Comparison of ENCODE assay signal across 28 cellular contexts in the genomic region with DNA sequence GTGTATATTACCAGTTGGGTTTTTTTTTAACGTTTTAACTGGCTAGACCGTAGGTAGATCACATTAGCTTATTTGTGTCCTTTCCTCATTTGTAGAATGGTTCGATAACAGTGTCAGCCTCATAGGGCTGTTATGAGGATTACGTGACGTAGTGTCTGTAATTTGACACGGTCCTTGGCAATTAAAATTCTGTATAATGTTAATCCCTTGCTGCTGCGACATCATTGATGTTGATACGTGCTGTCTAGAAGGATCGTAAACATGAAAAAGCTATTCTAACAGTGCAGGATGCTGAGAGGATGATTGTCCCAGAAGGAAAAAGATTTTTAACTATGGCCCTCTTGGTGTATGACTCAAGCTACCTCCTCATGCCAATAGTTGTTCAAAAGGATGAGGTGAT. TPM values are rescaled to one million over a fixed set of nuclear protein-coding genes. Genes with fewer than 3 reads are reported as not detected.
DNase-seq lines count a peak whose midpoint lies in the region; ATAC-seq, FAIRE-seq and TF ChIP-seq lines count a peak whose summit lies in the region.
"Had no signal": no experiment of that assay in that cellular context is flagged by ENCODE, and none has a peak within 500 bp of the region (broad histone marks: within the 10 kb centered on the region; RNA-seq: fewer than 3 reads in every experiment).

No MANE protein-coding gene starts in this region.

- H3K27ac Mint-ChIP-seq in MCF 10A (ENCODE audit: low read depth, unreplicated experiment) = no peak overlapping the region
- H3K27ac Mint-ChIP-seq: CD4-positive, CD25-positive, alpha-beta regulatory T cell had no signal

- POLR2A ChIA-PET in A673 (lab: Charles Lee; ENCODE audit: low non-redundant PET) (no interaction called here), MCF 10A (lab: Yijun Ruan, JAX) (no interaction called here)

- intact Hi-C loops in A673 (cut with micrococcal nuclease; ENCODE audit: unreplicated experiment) = no loop called here
- intact Hi-C loops in MCF 10A (cut with micrococcal nuclease) = no loop called here

- H3K27me3 ChIP-seq in A673 (replicated peaks; ENCODE audit: insufficient read depth, low read depth, low read length, poor library complexity) = no peaks in the 10 kb centered on the region
- H3K27me3 ChIP-seq: BE2C, BLaER1 had no signal

- no peaks in the 10 kb centered on the region for H3K9me3 Mint-ChIP-seq in MCF 10A (ENCODE audit: unreplicated experiment)
- H3K9me3 Mint-ChIP-seq: CD14-positive monocyte; CD4-positive, alpha-beta memory T cell; CD4-positive, CD25-positive, alpha-beta regulatory T cell; CD8-positive, alpha-beta memory T cell had no signal

- DNase-seq in A673 (ENCODE audit: low spot score) (peak; percentile 77), HTR-8/SVneo (ENCODE audit: insufficient read length, low spot score) (no peak), NCI-H524 treated with DMSO at 0.1 percent for 48 hours (lab: John Stamatoyannopoulos, UW) (peak; percentile 56), MCF 10A (ENCODE audit: unreplicated experiment) (no peak)
- DNase-seq: ACHN; BE2C; C1 segment of cervical spinal cord; CD4-positive, alpha-beta memory T cell; CD4-positive, CD25-positive, alpha-beta regulatory T cell; CD8-positive, alpha-beta memory T cell; COR-L47; DMS 273 treated with DMSO at 0.1 percent for 48 hours; DMS153; DMS53; DMS79; DND-41; EL; GDM1 had no signal

- no peak overlapping the region for H3K4me3 ChIP-seq in A673 (ENCODE audit: low read depth, low read length, poor library complexity, severe bottlenecking)
- H3K4me3 ChIP-seq: A549, BLaER1, GM12878 had no signal

- peak; percentile 51 for FAIRE-seq in HTR-8/SVneo (lab: Jason Lieb, UNC)
- FAIRE-seq: A549, GM12878, GM12892, GM19239 had no signal

- H3K4me1 Mint-ChIP-seq in MCF 10A (ENCODE audit: insufficient read depth, unreplicated experiment) = peaks cover 6% of the 10 kb centered on the region
- H3K4me1 Mint-ChIP-seq: CD14-positive monocyte; CD4-positive, alpha-beta memory T cell; CD4-positive, CD25-positive, alpha-beta regulatory T cell; CD8-positive, alpha-beta memory T cell had no signal

- CTCF ChIA-PET in A673 (lab: Charles Lee) (interaction anchor here (0.7 to 1.6 kb wide), 2 partner anchors 37 to 278 kb away, joined by 3 to 4 read pairs; no protein-coding TSS in a partner anchor), MCF 10A (lab: Yijun Ruan, JAX) (interaction anchor here (0.6 to 0.8 kb wide), 2 partner anchors 10 to 217 kb away, joined by 3 to 4 read pairs; no protein-coding TSS in a partner anchor)

- H3K36me3 Mint-ChIP-seq in MCF 10A (ENCODE audit: insufficient read depth, unreplicated experiment) = peaks cover 100% of the 10 kb centered on the region

- H3K36me3 ChIP-seq in A673 (ENCODE audit: insufficient read depth, low read length, poor library complexity, severe bottlenecking) = peaks cover 94% of the 10 kb centered on the region

- no peak overlapping the region for H3K4me3 Mint-ChIP-seq in MCF 10A (ENCODE audit: unreplicated experiment)
- H3K4me3 Mint-ChIP-seq: CD14-positive monocyte; CD4-positive, alpha-beta memory T cell; CD4-positive, CD25-positive, alpha-beta regulatory T cell; CD8-positive, alpha-beta memory T cell had no signal

- ATAC-seq in GM18498 (IDR thresholded peaks at IDR 0.05; ENCODE audit: unreplicated experiment) = no peak
- no peak for ATAC-seq in HG03175 (IDR thresholded peaks at IDR 0.05; ENCODE audit: unreplicated experiment)
- ATAC-seq: GM12878 had no signal

- TF ChIP-seq CTCF in A673 (conservative IDR thresholded peaks at IDR 0.05; ENCODE audit: low read depth, low read length) = no peak
- no peak for TF ChIP-seq CTCF in MCF 10A (IDR thresholded peaks at IDR 0.05; ENCODE audit: unreplicated experiment)

- peaks cover 6% of the 10 kb centered on the region for H3K4me1 ChIP-seq in A673 (ENCODE audit: insufficient read depth, low read length, poor library complexity, severe bottlenecking)
- H3K4me1 ChIP-seq: A549, BE2C had no signal

- no peaks in the 10 kb centered on the region for H3K9me3 ChIP-seq in A673 (ENCODE audit: low read depth, low read length, poor library complexity, severe bottlenecking)
- H3K9me3 ChIP-seq: A549, BE2C, BLaER1 had no signal

- H3K27ac ChIP-seq in A673 (ENCODE audit: low read depth, low read length, poor library complexity, severe bottlenecking) = peak overlapping the region; percentile 41
- H3K27ac ChIP-seq in temporal lobe (ENCODE audit: low read depth, low read length) = peak overlapping the region; percentile 4
- H3K27ac ChIP-seq: 22Rv1, A549, BLaER1 had no signal

- no TSS peak for BruUV-seq in A673 (replicated peaks; lab: Mats Ljungman, UMichigan)
- no TSS peak for BruUV-seq in MCF 10A (replicated peaks; lab: Mats Ljungman, UMichigan)

- no peaks in the 10 kb centered on the region for H3K27me3 Mint-ChIP-seq in MCF 10A (ENCODE audit: insufficient read depth, unreplicated experiment)
- H3K27me3 Mint-ChIP-seq: CD4-positive, alpha-beta memory T cell; CD4-positive, CD25-positive, alpha-beta regulatory T cell; CD8-positive, alpha-beta memory T cell had no signal

RNA-seq across cellular contexts. Expression of a gene that starts 50.9 kb away (rescaled TPM):
- total RNA-seq in A673 (2021) (1,040 and 1,112 TPM in 2 replicates), temporal lobe (646 TPM), MCF 10A (2022) (277 and 296 TPM in 2 replicates)

Comparison
In these comparisons a context has a peak if more than half of its experiments do, and no peak if none do; other contexts are left out.
1. DNase-seq: peak in A673 (single experiment) and NCI-H524 treated with DMSO at 0.1 percent for 48 hours (single experiment); none in HTR-8/SVneo (single experiment) and MCF 10A (single experiment).